In the genomic region with DNA sequence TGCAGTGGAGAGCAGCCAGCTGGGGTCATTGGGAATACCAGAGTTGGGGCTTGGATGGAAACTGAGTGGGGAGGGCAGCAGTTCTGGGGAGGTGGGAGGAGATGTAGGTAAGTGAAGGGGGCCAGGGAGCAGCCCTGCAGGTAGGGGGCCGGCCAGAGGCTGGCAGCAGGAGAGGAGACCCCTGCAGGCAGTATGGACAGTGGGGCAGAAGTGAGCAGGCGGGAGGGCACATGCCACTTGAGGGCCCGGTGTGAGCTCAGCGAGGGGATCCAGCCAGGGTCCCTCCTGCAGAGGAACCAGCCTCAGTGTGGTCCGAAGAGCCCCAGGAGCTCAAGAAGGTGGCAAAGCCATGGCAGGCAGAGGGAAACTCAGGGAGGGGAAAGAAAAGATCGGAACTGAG, we compare ENCODE assay signal across 21 cellular contexts.
"Had no signal": no experiment of that assay in that cellular context is flagged by ENCODE, and none has a peak within 500 bp of the region (broad histone marks: within the 10 kb centered on the region; RNA-seq: fewer than 3 reads in every experiment).

No MANE protein-coding gene starts in this region.

- H3K36me3 ChIP-seq: neural progenitor cell, thyroid gland, WERI-Rb-1 had no signal

- H3K4me1 ChIP-seq: neural progenitor cell had no signal

- H3K4me2 ChIP-seq: neural progenitor cell had no signal

- H3K27ac Mint-ChIP-seq: brain, progenitor cell of endocrine pancreas had no signal

- H3K4me3 ChIP-seq: neural progenitor cell, thyroid gland had no signal

- H3K9me3 ChIP-seq: thyroid gland had no signal

- H2AFZ ChIP-seq: neural progenitor cell had no signal

- H3K4me3 Mint-ChIP-seq: brain, neural progenitor cell had no signal

- H3K36me3 Mint-ChIP-seq: brain, neural progenitor cell had no signal

- DNase-seq: activated CD4-positive, alpha-beta T cell treated with anti-CD3 and anti-CD28 coated beads for 1 hour; activated CD4-positive, alpha-beta T cell treated with anti-CD3 and anti-CD28 coated beads, Interleukin-2, amount 50 U/mL, for 1 hour; activated naive CD4-positive, alpha-beta T cell treated with Interleukin-2 at 50 U/mL for 16 hours; activated T-cell treated with anti-CD3 and anti-CD28 coated beads, Interleukin-2, amount 50 U/mL, for 48 hours; anterior cingulate cortex; dermis blood vessel endothelial cell; effector CD8-positive, alpha-beta T cell; foreskin melanocyte; glutamatergic neuron; hippocampal formation; mesenchymal stem cell; retina; stimulated activated CD4-positive, alpha-beta T cell treated with anti-CD3 and anti-CD28 coated beads, Interleukin-4, amount 100 ng/mL, for 1 hour; stimulated activated naive CD4-positive, alpha-beta T cell treated with Interleukin-2 at 50 U/mL for 16 hours; substantia nigra; T-helper 1 cell; thyroid gland; WERI-Rb-1 had no signal

- H3K9me3 Mint-ChIP-seq: neural progenitor cell had no signal

- H3K27ac ChIP-seq: neural progenitor cell, thyroid gland, WERI-Rb-1 had no signal

- H3K27me3 ChIP-seq: neural progenitor cell, thyroid gland had no signal
